29 cellular contexts compared by ENCODE assay signal in genomic region chr2:143850084-143850483, GRCh38.
"Had no signal": no experiment of that assay in that cellular context is flagged by ENCODE, and none has a peak within 500 bp of the region (broad histone marks: within the 10 kb centered on the region; RNA-seq: fewer than 3 reads in every experiment).

No MANE protein-coding gene starts in this region.

- H3K27ac ChIP-seq: left lung, neural progenitor cell, neutrophil, ovary, right atrium auricular region, right lobe of liver, tibial nerve, uterus had no signal

- H3K4me3 ChIP-seq: left lung, lung, mucosa of descending colon, neural progenitor cell, ovary, right atrium auricular region, right lobe of liver, smooth muscle cell, tibial nerve, uterus had no signal

- ATAC-seq: left cardiac atrium; left lung; mucosa of descending colon; naive thymus-derived CD4-positive, alpha-beta T cell; right lobe of liver; stimulated activated memory B cell treated with anti-CD40 and anti-IgM and Interleukin-4, amounts not matched to agents 10 μg/mL and 1 μg/mL and 100 μg/mL, for 72 hours; stimulated activated naive CD8-positive, alpha-beta T cell treated with anti-CD3 and anti-CD28 coated beads, Interleukin-15, amount 100 ng/mL, for 72 hours had no signal

- H3K4me3 Mint-ChIP-seq: naive thymus-derived CD4-positive, alpha-beta T cell; nephron progenitor cell; neural progenitor cell; stimulated activated memory B cell treated with anti-CD40 and anti-IgM and Interleukin-4, amounts not matched to agents 10 μg/mL and 1 μg/mL and 100 μg/mL, for 72 hours; stimulated activated naive CD8-positive, alpha-beta T cell treated with anti-CD3 and anti-CD28 coated beads, Interleukin-15, amount 100 ng/mL, for 72 hours; type B pancreatic cell had no signal

- H3K9ac ChIP-seq: neural progenitor cell had no signal

- H3K27ac Mint-ChIP-seq: naive thymus-derived CD4-positive, alpha-beta T cell; nephron progenitor cell; neural progenitor cell; progenitor cell of endocrine pancreas; stimulated activated memory B cell treated with anti-CD40 and anti-IgM and Interleukin-4, amounts not matched to agents 10 μg/mL and 1 μg/mL and 100 μg/mL, for 72 hours; stimulated activated naive CD8-positive, alpha-beta T cell treated with anti-CD3 and anti-CD28 coated beads, Interleukin-15, amount 100 ng/mL, for 72 hours; type B pancreatic cell had no signal

- H3K27me3 ChIP-seq: left lung, neural progenitor cell, neutrophil, ovary, right atrium auricular region, right lobe of liver, tibial nerve, uterus had no signal

- H3K4me2 ChIP-seq: neural progenitor cell, smooth muscle cell had no signal

- H3K36me3 Mint-ChIP-seq: naive thymus-derived CD4-positive, alpha-beta T cell; neural progenitor cell; stimulated activated memory B cell treated with anti-CD40 and anti-IgM and Interleukin-4, amounts not matched to agents 10 μg/mL and 1 μg/mL and 100 μg/mL, for 72 hours; type B pancreatic cell had no signal

- H3K4me1 ChIP-seq: left lung, right atrium auricular region, right lobe of liver, uterus had no signal

- H3K36me3 ChIP-seq: left lung, neutrophil, ovary, right atrium auricular region, right lobe of liver, tibial nerve, uterus had no signal

- FAIRE-seq: keratinocyte had no signal

- H3K4me1 Mint-ChIP-seq: stimulated activated memory B cell treated with anti-CD40 and anti-IgM and Interleukin-4, amounts not matched to agents 10 μg/mL and 1 μg/mL and 100 μg/mL, for 72 hours; stimulated activated naive CD8-positive, alpha-beta T cell treated with anti-CD3 and anti-CD28 coated beads, Interleukin-15, amount 100 ng/mL, for 72 hours had no signal

- DNase-seq: hippocampal formation; kidney glomerular epithelial cell; left cardiac atrium; left lung; midbrain; mucosa of descending colon; naive thymus-derived CD4-positive, alpha-beta T cell; nephron progenitor cell; occipital lobe; ovary; right lobe of liver; stimulated activated CD4-positive, alpha-beta T cell treated with anti-CD3 and anti-CD28 coated beads, Interleukin-1b, Interleukin-23, amount 100 ng/mL, for 48 hours; stimulated activated CD4-positive, alpha-beta T cell treated with anti-CD3 and anti-CD28 coated beads, Interleukin-2, amount 100 ng/mL, for 48 hours; stimulated activated CD4-positive, alpha-beta T cell treated with anti-CD3 and anti-CD28 coated beads, Interleukin-4, amount 100 ng/mL, for 4 hours; stimulated activated CD8-positive, alpha-beta memory T cell treated with anti-CD3 and anti-CD28 coated beads, Interleukin-4, amount 100 ng/mL, for 48 hours; stimulated activated naive CD4-positive, alpha-beta T cell treated with Interleukin-2 at 50 U/mL for 16 hours; stimulated activated naive CD8-positive, alpha-beta T cell treated with anti-CD3 and anti-CD28 coated beads, Interleukin-15, amount 100 ng/mL, for 72 hours; substantia nigra; uterus had no signal

- H3K9me3 Mint-ChIP-seq: nephron progenitor cell; neural progenitor cell; stimulated activated memory B cell treated with anti-CD40 and anti-IgM and Interleukin-4, amounts not matched to agents 10 μg/mL and 1 μg/mL and 100 μg/mL, for 72 hours; stimulated activated naive CD8-positive, alpha-beta T cell treated with anti-CD3 and anti-CD28 coated beads, Interleukin-15, amount 100 ng/mL, for 72 hours; type B pancreatic cell had no signal
